In genomic region chr5:119742311-119742710, GRCh38 we compare ENCODE assay signal across 23 cellular contexts.
DNase-seq lines count a peak whose midpoint lies in the region; ATAC-seq and TF ChIP-seq lines count a peak whose summit lies in the region.
"Had no signal": no experiment of that assay in that cellular context is flagged by ENCODE, and none has a peak within 500 bp of the region (broad histone marks: within the 10 kb centered on the region; RNA-seq: fewer than 3 reads in every experiment).

No MANE protein-coding gene starts in this region.

- no peaks in the 10 kb centered on the region for H3K9me3 Mint-ChIP-seq in MCF 10A (ENCODE audit: unreplicated experiment)
- H3K9me3 Mint-ChIP-seq in osteocyte (ENCODE audit: unreplicated experiment): peaks cover 3% of the 10 kb centered on the region
- H3K9me3 Mint-ChIP-seq: CD14-positive monocyte had no signal

- 68% methylated on average over 4 of the region's 4 CpGs for WGBS in mammary epithelial cell (ENCODE audit: low coverage, missing lambda C conversion rate)
- WGBS in smooth muscle cell (ENCODE audit: low lambda C conversion rate): 60% methylated on average over 4 of the region's 4 CpGs

- CTCF ChIA-PET in mammary epithelial cell (lab: Charles Lee; ENCODE audit: low non-redundant PET): no interaction called here
- CTCF ChIA-PET in MCF 10A (lab: Yijun Ruan, JAX): interaction anchor here (0.6 to 1.2 kb wide), 6 partner anchors 10 to 272 kb away, joined by 3 to 5 read pairs (median 3); no protein-coding TSS in a partner anchor
- CTCF ChIA-PET in PC-3 (lab: Charles Lee): no interaction called here

- in situ Hi-C loops in mammary epithelial cell (cut with MboI; ENCODE audit: low sequenced_read_pairs in 2 of 2): loop anchor here (25.0 kb wide), 2 partner anchors 280 to 755 kb away; partner anchors contain the start of genes DTWD2 (in 1 of the 2) and HSD17B4 (in 1 of the 2)

- H3K4me2 ChIP-seq in mammary epithelial cell (ENCODE audit: insufficient read depth, low read depth, low read length) (no peak overlapping the region), PC-3 (ENCODE audit: low read length) (no peak overlapping the region), smooth muscle cell (no peak overlapping the region)

- H3K27ac Mint-ChIP-seq in MCF 10A (ENCODE audit: low read depth, unreplicated experiment) (no peak overlapping the region), osteocyte (ENCODE audit: unreplicated experiment) (no peak overlapping the region)
- H3K27ac Mint-ChIP-seq: CD14-positive monocyte had no signal

- H3K9ac ChIP-seq in mammary epithelial cell (ENCODE audit: insufficient read depth, low read length) (no peak overlapping the region), PC-3 (ENCODE audit: low read length) (no peak overlapping the region), smooth muscle cell (ENCODE audit: low read depth) (no peak overlapping the region)

- H3K27me3 Mint-ChIP-seq in MCF 10A (ENCODE audit: insufficient read depth, unreplicated experiment) (no peaks in the 10 kb centered on the region), osteocyte (ENCODE audit: unreplicated experiment) (no peaks in the 10 kb centered on the region)

- POLR2A ChIA-PET in MCF 10A (lab: Yijun Ruan, JAX) (no interaction called here), PC-3 (lab: Charles Lee; ENCODE audit: unreplicated experiment) (no interaction called here)

- no peaks in the 10 kb centered on the region for H3K36me3 Mint-ChIP-seq in MCF 10A (ENCODE audit: insufficient read depth, unreplicated experiment)
- no peaks in the 10 kb centered on the region for H3K36me3 Mint-ChIP-seq in osteocyte (ENCODE audit: unreplicated experiment)
- H3K36me3 Mint-ChIP-seq: CD14-positive monocyte had no signal

- intact Hi-C loops in mammary epithelial cell (cut with micrococcal nuclease): loop anchor here (10.0 kb wide), 1 partner anchor 428 kb away; no protein-coding TSS in a partner anchor
- intact Hi-C loops in MCF 10A (cut with micrococcal nuclease): loop anchor here (10.0 kb wide), 1 partner anchor 722 kb away; the partner anchor contains the start of gene PRR16
- intact Hi-C loops in PC-3 (cut with micrococcal nuclease): loop anchor here (5.0 kb wide), 3 partner anchors 135 to 330 kb away; no protein-coding TSS in a partner anchor

- H3K27ac ChIP-seq in mammary epithelial cell (ENCODE audit: insufficient read depth, low read depth, low read length): no peak overlapping the region
- H3K27ac ChIP-seq in PC-3 (ENCODE audit: low read length): no peak overlapping the region
- H3K27ac ChIP-seq in smooth muscle cell (ENCODE audit: low read depth): peak overlapping the region; percentile 36
- H3K27ac ChIP-seq: HL-60, Peyer's patch, SK-N-MC had no signal

- DNase-seq in mammary epithelial cell (peak; percentile 47), MCF 10A (ENCODE audit: unreplicated experiment) (no peak), PC-3 (peak; percentile 45), epithelial cell of esophagus (ENCODE audit: low read depth) (peak; percentile 72), smooth muscle cell (lab: John Stamatoyannopoulos, UW; ENCODE audit: unreplicated experiment) (no peak), NCI-H510A treated with DMSO at 0.1 percent for 48 hours (lab: John Stamatoyannopoulos, UW) (no peak), osteocyte (ENCODE audit: extremely low spot score, unreplicated experiment) (no peak)
- DNase-seq: 8988T, ACHN, BE2C, GF-D8, NCI-H1105 treated with DMSO at 0.1 percent for 48 hours, NCI-H146, NCI-H1930, NCI-H446 treated with DMSO at 0.1 percent for 48 hours, NCI-H526 treated with DMSO at 0.1 percent for 48 hours, Peyer's patch, SIG-M5 had no signal

- H4K20me1 ChIP-seq in mammary epithelial cell (ENCODE audit: insufficient read depth, low read length) (no peaks in the 10 kb centered on the region), PC-3 (ENCODE audit: low read length) (no peaks in the 10 kb centered on the region), smooth muscle cell (ENCODE audit: low read depth) (no peaks in the 10 kb centered on the region)

- H3K36me3 ChIP-seq in mammary epithelial cell (ENCODE audit: insufficient read depth, low read length) (no peaks in the 10 kb centered on the region), PC-3 (ENCODE audit: low read depth, low read length) (no peaks in the 10 kb centered on the region), smooth muscle cell (ENCODE audit: low read depth) (no peaks in the 10 kb centered on the region)
- H3K36me3 ChIP-seq: BE2C, Peyer's patch had no signal

- H3F3A ChIP-seq in PC-3 (ENCODE audit: low read length, unreplicated experiment): no peaks in the 10 kb centered on the region
- no peaks in the 10 kb centered on the region for H3F3A ChIP-seq in smooth muscle cell (ENCODE audit: low read depth)

- H3K4me1 Mint-ChIP-seq in MCF 10A (ENCODE audit: insufficient read depth, unreplicated experiment) (no peaks in the 10 kb centered on the region), osteocyte (ENCODE audit: unreplicated experiment) (no peaks in the 10 kb centered on the region)

- BruUV-seq in mammary epithelial cell (replicated peaks; lab: Mats Ljungman, UMichigan) (no TSS peak), MCF 10A (replicated peaks; lab: Mats Ljungman, UMichigan) (no TSS peak), PC-3 (replicated peaks; lab: Mats Ljungman, UMichigan) (no TSS peak)

- H3K79me2 ChIP-seq in mammary epithelial cell (ENCODE audit: insufficient read depth, low read length) (no peaks in the 10 kb centered on the region), PC-3 (ENCODE audit: low read length) (no peaks in the 10 kb centered on the region), smooth muscle cell (ENCODE audit: low read depth) (no peaks in the 10 kb centered on the region)

- H3K4me3 ChIP-seq in mammary epithelial cell (replicated peaks in 1 of 3; ENCODE audit: insufficient read depth in 1 of 3, low read depth in 2 of 3, low read length in 3 of 3) (no peak overlapping the region), PC-3 (ENCODE audit: low read length) (no peak overlapping the region), epithelial cell of esophagus (ENCODE audit: low read length) (no peak overlapping the region), smooth muscle cell (no peak overlapping the region)
- H3K4me3 ChIP-seq: Peyer's patch, SK-N-MC had no signal

- ATAC-seq in PC-3 (peak; percentile 62), HG02981 (IDR thresholded peaks at IDR 0.05; ENCODE audit: unreplicated experiment) (no peak)
- ATAC-seq: HCT116 had no signal

- H3K9me3 ChIP-seq in mammary epithelial cell (replicated peaks; ENCODE audit: insufficient read depth, low read length): no peaks in the 10 kb centered on the region
- H3K9me3 ChIP-seq in PC-3 (ENCODE audit: low read length): no peaks in the 10 kb centered on the region
- H3K9me3 ChIP-seq in smooth muscle cell (replicated peaks; ENCODE audit: low read depth): no peaks in the 10 kb centered on the region
- H3K9me3 ChIP-seq: BE2C, Peyer's patch had no signal

- H3K27me3 ChIP-seq in mammary epithelial cell (ENCODE audit: insufficient read depth, low read length) (no peaks in the 10 kb centered on the region), PC-3 (ENCODE audit: low read length) (no peaks in the 10 kb centered on the region), smooth muscle cell (ENCODE audit: low read depth) (no peaks in the 10 kb centered on the region)
- H3K27me3 ChIP-seq: BE2C, Peyer's patch had no signal

- H3K4me3 Mint-ChIP-seq in MCF 10A (ENCODE audit: unreplicated experiment): no peak overlapping the region
- H3K4me3 Mint-ChIP-seq in osteocyte (ENCODE audit: unreplicated experiment): no peak overlapping the region
- H3K4me3 Mint-ChIP-seq: CD14-positive monocyte had no signal

- H3K9me2 ChIP-seq in PC-3 (replicated peaks; ENCODE audit: low read length): no peaks in the 10 kb centered on the region

- no peak overlapping the region for H2AFZ ChIP-seq in mammary epithelial cell (ENCODE audit: low read depth, low read length)
- no peak overlapping the region for H2AFZ ChIP-seq in PC-3 (ENCODE audit: low read length)
- H2AFZ ChIP-seq in smooth muscle cell (ENCODE audit: low read depth): no peak overlapping the region

- H3K4me1 ChIP-seq in mammary epithelial cell (ENCODE audit: insufficient read depth, low read length) (peaks cover 5% of the 10 kb centered on the region), PC-3 (ENCODE audit: insufficient read depth, low read length) (peaks cover 3% of the 10 kb centered on the region; the same call in 1 of the 2 replicates), smooth muscle cell (ENCODE audit: low read depth) (no peaks in the 10 kb centered on the region)
- H3K4me1 ChIP-seq: BE2C, Peyer's patch had no signal

- TF ChIP-seq CTCF in mammary epithelial cell (conservative IDR thresholded peaks at IDR 0.05 in 1 of 2, IDR thresholded peaks at IDR 0.05 in 1 of 2; ENCODE audit: extremely low read depth in 1 of 2, insufficient read depth in 1 of 2, low read depth in 1 of 2, low read length in 2 of 2) (no peak), MCF 10A (IDR thresholded peaks at IDR 0.05; ENCODE audit: unreplicated experiment) (no peak), PC-3 (conservative IDR thresholded peaks at IDR 0.05; ENCODE audit: low read depth, low read length) (no peak), epithelial cell of esophagus (IDR thresholded peaks at IDR 0.05; ENCODE audit: insufficient read depth, low read depth, low read length, missing control alignments) (no peak), smooth muscle cell (IDR thresholded peaks at IDR 0.05; ENCODE audit: borderline replicate concordance, insufficient read depth, poor library complexity, severe bottlenecking) (no peak), osteocyte (IDR thresholded peaks at IDR 0.05) (no peak)

- dilution Hi-C loops in mammary epithelial cell (cut with HindIII; ENCODE audit: low sequenced_read_pairs): no loop called here

Comparison
In these comparisons a context has a peak if more than half of its experiments do, and no peak if none do; other contexts are left out.
1. DNase-seq: peak in mammary epithelial cell (single experiment), PC-3 (single experiment) and epithelial cell of esophagus (single experiment); none in MCF 10A (single experiment), smooth muscle cell (single experiment), NCI-H510A treated with DMSO at 0.1 percent for 48 hours (single experiment) and osteocyte (single experiment).